In the genomic region with DNA sequence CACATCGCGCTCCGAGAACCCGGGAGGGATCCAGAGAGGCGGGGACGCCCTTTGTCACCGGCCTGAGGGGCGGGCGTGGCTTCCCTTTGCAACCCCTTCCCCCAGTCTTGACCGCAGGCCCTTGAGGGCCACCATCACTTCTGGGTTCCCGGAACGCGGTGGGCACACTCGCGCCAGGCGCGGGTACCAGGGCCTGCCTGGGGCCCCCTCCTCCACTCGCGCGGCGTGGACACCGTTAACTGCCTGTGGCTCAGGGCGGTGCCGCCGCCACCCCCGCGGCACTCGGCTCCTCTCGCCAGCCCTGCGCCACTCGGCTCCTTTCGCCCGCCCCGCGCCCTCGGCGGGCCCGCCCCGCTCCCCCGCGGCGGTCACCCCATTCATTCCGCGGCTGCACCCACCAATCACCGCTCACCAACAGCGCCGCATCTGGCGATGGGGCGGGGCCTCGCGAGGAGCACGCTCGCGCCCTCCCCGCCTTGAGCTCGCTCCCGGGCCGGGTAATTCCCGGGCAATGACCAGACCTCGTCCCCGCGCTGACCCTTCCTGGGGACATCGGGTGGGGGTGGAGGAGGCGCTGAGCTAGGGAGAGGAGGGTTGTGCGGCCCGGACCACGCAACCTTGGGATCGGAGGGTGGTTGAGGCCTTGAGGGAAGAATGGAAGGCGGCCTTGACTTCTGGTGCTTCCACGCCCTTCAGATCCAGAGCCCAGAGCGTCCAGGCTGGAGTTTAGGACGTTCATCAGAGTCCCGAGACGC, we compare ENCODE assay signal across 8 cellular contexts. TPM values are rescaled to one million over a fixed set of nuclear protein-coding genes. Genes with fewer than 3 reads are reported as not detected.
DNase-seq lines count a peak whose midpoint lies in the region; ATAC-seq and TF ChIP-seq lines count a peak whose summit lies in the region.

No MANE protein-coding gene starts in this region.

- H3K4me1 Mint-ChIP-seq in Caco-2 (ENCODE audit: low read depth, unreplicated experiment) (peaks cover 15% of the 10 kb centered on the region), endodermal cell (peaks cover 37% of the 10 kb centered on the region)

- POLR2A ChIA-PET in Caco-2 (lab: Charles Lee) = interaction anchor here (0.5 to 1.4 kb wide), 8 partner anchors 11 to 385 kb away, joined by 3 to 8 read pairs (median 3); a partner anchor contains a TSS

- no TSS peak for BruUV-seq in Caco-2 (replicated peaks; lab: Mats Ljungman, UMichigan)

- H3K27ac ChIP-seq in endodermal cell (ENCODE audit: low read depth, low read length) = peak overlapping the region; percentile 93
- peak overlapping the region; percentile 92 for H3K27ac ChIP-seq in mesodermal cell (ENCODE audit: low read depth, low read length, severe bottlenecking)

- H3K36me3 ChIP-seq in Caco-2 (ENCODE audit: control insufficient read depth, insufficient read depth, low read length) (no peaks in the 10 kb centered on the region), endodermal cell (ENCODE audit: control insufficient read depth, insufficient read depth, low read length) (no peaks in the 10 kb centered on the region), mesodermal cell (ENCODE audit: control insufficient read depth, insufficient read depth, low read length) (no peaks in the 10 kb centered on the region)

- peak overlapping the region; percentile 84 for H3K27ac Mint-ChIP-seq in Caco-2 (ENCODE audit: unreplicated experiment)
- peak overlapping the region; percentile 98 for H3K27ac Mint-ChIP-seq in endodermal cell

- CTCF ChIA-PET in Caco-2 (lab: Charles Lee) = interaction anchor here (0.7 to 1.0 kb wide), 3 partner anchors 12 to 106 kb away, joined by 3 to 5 read pairs (median 3); no protein-coding TSS in a partner anchor

- peak overlapping the region; percentile 45 for H3K9ac ChIP-seq in endodermal cell (ENCODE audit: extremely low read depth, low read length, poor library complexity, severe bottlenecking)

- H3K9me3 ChIP-seq in Caco-2 (no peaks in the 10 kb centered on the region), endodermal cell (ENCODE audit: control insufficient read depth, low read length) (peaks cover 7% of the 10 kb centered on the region), mesodermal cell (ENCODE audit: control insufficient read depth, low read length) (peaks cover 6% of the 10 kb centered on the region)

- 0 to 1% methylated on average over 12 to 74 of the region's 74 CpGs for WGBS in endodermal cell (ENCODE audit: insufficient coverage in 1 of 2, insufficient read length in 1 of 2), 2 experiments
- 1% methylated on average over 48 to 51 of the region's 74 CpGs for WGBS in mesodermal cell (ENCODE audit: insufficient coverage in 2 of 2), 2 experiments

- peaks cover 3% of the 10 kb centered on the region for H3K27me3 Mint-ChIP-seq in Caco-2 (ENCODE audit: insufficient read depth, unreplicated experiment)
- H3K27me3 Mint-ChIP-seq in endodermal cell (ENCODE audit: insufficient read depth) = peaks cover 14% of the 10 kb centered on the region

- H3K9me3 Mint-ChIP-seq in Caco-2 (ENCODE audit: unreplicated experiment) (no peaks in the 10 kb centered on the region), endodermal cell (peaks cover 14% of the 10 kb centered on the region)

- TF ChIP-seq CTCF in Caco-2 (IDR thresholded peaks at IDR 0.05; ENCODE audit: insufficient read depth in 1 of 2, low read depth in 1 of 2, low read length in 1 of 2, severe bottlenecking in 1 of 2, unreplicated experiment in 1 of 2) = no peak
- no peak for TF ChIP-seq CTCF in endodermal cell (conservative IDR thresholded peaks at IDR 0.05)

- peak; percentile 96 for ATAC-seq in GM21360 (IDR thresholded peaks at IDR 0.05; ENCODE audit: unreplicated experiment)

- intact Hi-C loops in Caco-2 (cut with micrococcal nuclease; ENCODE audit: unreplicated experiment) = loop anchor here (1.0 to 5.0 kb wide), 3 partner anchors 11 to 78 kb away; a partner anchor contains a TSS

- peak overlapping the region; percentile 59 for H3K4me3 ChIP-seq in Caco-2 (ENCODE audit: low read depth, low read length)
- H3K4me3 ChIP-seq in endodermal cell (ENCODE audit: low read length) = peak overlapping the region; percentile 77
- H3K4me3 ChIP-seq in mesodermal cell (ENCODE audit: extremely low read depth, insufficient read depth, low read length, poor library complexity, severe bottlenecking) = peak overlapping the region; percentile 46

- H3K27me3 ChIP-seq in Caco-2 (replicated peaks; ENCODE audit: control insufficient read depth, insufficient read depth, low read length) = no peaks in the 10 kb centered on the region
- H3K27me3 ChIP-seq in endodermal cell (ENCODE audit: control insufficient read depth, insufficient read depth, low read length, poor library complexity, severe bottlenecking) = peaks cover 6% of the 10 kb centered on the region

- H3K4me1 ChIP-seq in Caco-2 = peaks cover 16% of the 10 kb centered on the region
- H3K4me1 ChIP-seq in endodermal cell (ENCODE audit: control insufficient read depth, insufficient read depth, low read length) = peaks cover 21% of the 10 kb centered on the region
- H3K4me1 ChIP-seq in mesodermal cell (ENCODE audit: control insufficient read depth, insufficient read depth, low read length, poor library complexity, severe bottlenecking) = peaks cover 10% of the 10 kb centered on the region

- H3K36me3 Mint-ChIP-seq in Caco-2 (ENCODE audit: insufficient read depth, unreplicated experiment) = peaks cover 5% of the 10 kb centered on the region
- no peaks in the 10 kb centered on the region for H3K36me3 Mint-ChIP-seq in endodermal cell (ENCODE audit: low read depth)

- H3K4me3 Mint-ChIP-seq in Caco-2 (ENCODE audit: unreplicated experiment) (peak overlapping the region; percentile 78), endodermal cell (peak overlapping the region; percentile 66)

- DNase-seq in Caco-2 (peak; percentile 94 to 97), HT-29 (ENCODE audit: low spot score) (peak; percentile 91), NOMO-1 treated with DMSO at 0.1 percent for 48 hours (lab: John Stamatoyannopoulos, UW; ENCODE audit: unreplicated experiment) (peak; percentile 95), endodermal cell (peak; percentile 99)
- DNase-seq in activated CD8-positive, alpha-beta memory T cell treated with anti-CD3 and anti-CD28 coated beads, Interleukin-2, amount 50 U/mL, for 4 hours = peak; percentile 86
- peak; percentile 64 for DNase-seq in stimulated activated CD8-positive, alpha-beta memory T cell treated with anti-CD3 and anti-CD28 coated beads, Interleukin-15, amount 100 ng/mL, for 1 hour (ENCODE audit: low read depth)

RNA-seq across cellular contexts. Expression of a gene that starts 10.5 kb away (rescaled TPM):
- 70.4 and 75.6 TPM in 2 replicates for total RNA-seq in Caco-2 (2022)
- total RNA-seq in HT-29 (2014; rRNA removed; shearing (Covaris generic)) = not detected in 2 replicates
- 100 to 1,000 TPM; 103 to 108 TPM for total RNA-seq in endodermal cell
- 140 TPM for polyA plus RNA-seq in endodermal cell (2013, experiment 1 of 2)
- 132 TPM for polyA plus RNA-seq in endodermal cell (2013, experiment 2 of 2)
- 134 TPM for polyA plus RNA-seq in mesodermal cell (2013, experiment 1 of 2)
- 144 TPM for polyA plus RNA-seq in mesodermal cell (2013, experiment 2 of 2)

Comparison
In these comparisons a context has a peak if more than half of its experiments do, and no peak if none do; other contexts are left out.
1. Peak in every context shown above with its lines: DNase-seq, ATAC-seq, H3K4me3 ChIP-seq and H3K27ac ChIP-seq.
2. RNA of a gene that starts 10.5 kb away (total RNA-seq): 103 to 108 TPM in endodermal cell and 70.4 to 75.6 TPM in Caco-2; not detected in HT-29; every median in the first group is over 10 times any median in the second.